ENCODE assay signal across 1 cellular context in the genomic region with DNA sequence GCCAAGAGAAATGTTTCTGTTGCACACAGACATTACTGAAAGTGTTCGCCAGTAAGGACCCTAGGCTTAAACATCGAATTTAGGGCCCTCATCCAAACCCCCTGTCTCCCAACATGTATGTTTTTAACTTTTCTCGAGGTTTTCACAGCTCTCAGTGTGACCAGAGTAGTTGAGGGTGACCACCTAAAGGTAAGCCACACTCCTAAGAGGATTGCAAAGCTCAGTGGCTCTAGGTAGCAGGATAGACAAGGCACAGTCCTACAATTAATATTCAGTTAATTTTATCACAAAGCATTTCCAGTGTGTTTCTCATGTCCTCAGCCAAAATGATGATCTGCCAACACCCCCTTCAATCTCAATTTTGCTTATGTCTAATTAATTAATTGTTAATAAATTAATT.
TF ChIP-seq lines count a peak whose summit lies in the region.

No MANE protein-coding gene starts in this region.

TF ChIP-seq in A549, 52 proteins besides CTCF, POLR2A, EP300 and RAD21 (continued from another document):
- TF ChIP-seq, protein P1, sequence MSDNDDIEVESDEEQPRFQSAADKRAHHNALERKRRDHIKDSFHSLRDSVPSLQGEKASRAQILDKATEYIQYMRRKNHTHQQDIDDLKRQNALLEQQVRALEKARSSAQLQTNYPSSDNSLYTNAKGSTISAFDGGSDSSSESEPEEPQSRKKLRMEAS (IDR thresholded peaks at IDR 0.05), result no peak
- TF ChIP-seq ESRRA (IDR thresholded peaks at IDR 0.05; ENCODE audit: borderline replicate concordance, low read length), result no peak
